Comparison of ENCODE assay signal across 8 cellular contexts in the genomic region with DNA sequence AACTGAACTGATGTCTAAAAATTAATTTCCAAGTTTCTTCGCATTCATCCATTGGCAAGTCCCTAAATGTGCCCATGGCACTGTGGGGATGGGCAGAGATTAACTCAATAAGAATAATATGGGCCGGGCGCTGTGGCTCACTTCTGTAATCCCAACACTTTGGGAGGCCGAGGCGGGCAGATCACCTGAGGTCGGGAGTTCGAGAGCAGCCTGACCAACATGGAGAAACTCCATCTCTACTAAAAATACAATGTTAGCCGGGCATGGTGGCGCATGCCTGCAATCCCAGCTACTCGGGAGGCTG. TPM values are rescaled to one million over a fixed set of nuclear protein-coding genes. Genes with fewer than 3 reads are reported as not detected.
DNase-seq lines count a peak whose midpoint lies in the region; ATAC-seq and TF ChIP-seq lines count a peak whose summit lies in the region.
"Not testable (repeated sequence)": the region's sequence is repeated elsewhere in the genome, so short reads cannot be mapped to it uniquely, and the experiment has no call there.

No MANE protein-coding gene starts in this region.

- H3F3A ChIP-seq in smooth muscle cell (ENCODE audit: low read depth): not testable (repeated sequence)

- not testable (repeated sequence) for BruUV-seq in A673 (replicated peaks; lab: Mats Ljungman, UMichigan)

- not testable (repeated sequence) for H4K20me1 ChIP-seq in hepatocyte (ENCODE audit: insufficient read depth, poor library complexity, severe bottlenecking); smooth muscle cell (ENCODE audit: low read depth)

- ATAC-seq in RWPE2 (ENCODE audit: low read depth); naive thymus-derived CD8-positive, alpha-beta T cell: not testable (repeated sequence)

- peak overlapping the region; percentile 86 for H3K27ac Mint-ChIP-seq in activated T-helper 2 cell treated with anti-CD3 and anti-CD28 coated beads, Interferon-gamma antibody, Interleukin-2, Interleukin-4, amounts not matched to agents 10 μg/mL and 5 μg/mL and 100 μg/mL, durations not matched to agents 14 hours and 24 hours and 36 hours
- H3K27ac Mint-ChIP-seq in naive thymus-derived CD8-positive, alpha-beta T cell: peak overlapping the region in 9 of 10 donors; percentile 83 to 97 (median 92)

- not testable (repeated sequence) for H3K9me3 ChIP-seq in A673 (ENCODE audit: low read depth, low read length, poor library complexity, severe bottlenecking); HAP-1; RWPE2 (ENCODE audit: severe bottlenecking); hepatocyte (ENCODE audit: low read depth); smooth muscle cell (replicated peaks; ENCODE audit: low read depth)

- not testable (repeated sequence) for H3K27me3 ChIP-seq in A673 (replicated peaks; ENCODE audit: insufficient read depth, low read depth, low read length, poor library complexity); HAP-1 (ENCODE audit: low read depth); RWPE2 (ENCODE audit: insufficient read depth, poor library complexity, severe bottlenecking); hepatocyte; smooth muscle cell (ENCODE audit: low read depth)

- peaks cover 30% of the 10 kb centered on the region for H3K4me1 Mint-ChIP-seq in activated T-helper 2 cell treated with anti-CD3 and anti-CD28 coated beads, Interferon-gamma antibody, Interleukin-2, Interleukin-4, amounts not matched to agents 10 μg/mL and 5 μg/mL and 100 μg/mL, durations not matched to agents 14 hours and 24 hours and 36 hours (ENCODE audit: low read depth)
- peaks cover 23 to 60% (median 52%) of the 10 kb centered on the region in 4 donors for H3K4me1 Mint-ChIP-seq in naive thymus-derived CD8-positive, alpha-beta T cell

- H3K36me3 ChIP-seq in A673 (ENCODE audit: insufficient read depth, low read length, poor library complexity, severe bottlenecking); HAP-1 (replicated peaks); RWPE2 (ENCODE audit: low read depth); hepatocyte (replicated peaks; ENCODE audit: insufficient read depth, low read depth); smooth muscle cell (ENCODE audit: low read depth): not testable (repeated sequence)

- H2AFZ ChIP-seq in hepatocyte (peak overlapping the region; percentile 92), smooth muscle cell (ENCODE audit: low read depth) (peak overlapping the region; percentile 92)

- H3K4me1 ChIP-seq in A673 (ENCODE audit: insufficient read depth, low read length, poor library complexity, severe bottlenecking); RWPE2 (ENCODE audit: insufficient read depth, poor library complexity, severe bottlenecking): not testable (repeated sequence)
- H3K4me1 ChIP-seq in HAP-1 (peaks cover 19% of the 10 kb centered on the region), hepatocyte (ENCODE audit: insufficient read depth) (peaks cover 15% of the 10 kb centered on the region), smooth muscle cell (ENCODE audit: low read depth) (peaks cover 15% of the 10 kb centered on the region)

- intact Hi-C loops in A673 (cut with micrococcal nuclease; ENCODE audit: unreplicated experiment): loop anchor here (5.0 kb wide), 1 partner anchor 42 kb away; a partner anchor contains a TSS
- intact Hi-C loops in activated T-helper 2 cell treated with anti-CD3 and anti-CD28 coated beads, Interferon-gamma antibody, Interleukin-2, Interleukin-4, amounts not matched to agents 10 μg/mL and 5 μg/mL and 100 μg/mL, durations not matched to agents 14 hours and 24 hours and 36 hours (cut with micrococcal nuclease): loop anchor here (2.0 kb wide), 1 partner anchor 75 kb away; a partner anchor contains a TSS

- H3K4me2 ChIP-seq in hepatocyte: peak overlapping the region; percentile 75
- H3K4me2 ChIP-seq in smooth muscle cell: peak overlapping the region; percentile 90

- not testable (repeated sequence) for H3K36me3 Mint-ChIP-seq in activated T-helper 2 cell treated with anti-CD3 and anti-CD28 coated beads, Interferon-gamma antibody, Interleukin-2, Interleukin-4, amounts not matched to agents 10 μg/mL and 5 μg/mL and 100 μg/mL, durations not matched to agents 14 hours and 24 hours and 36 hours (ENCODE audit: low read depth); naive thymus-derived CD8-positive, alpha-beta T cell

- H3K9me3 Mint-ChIP-seq in activated T-helper 2 cell treated with anti-CD3 and anti-CD28 coated beads, Interferon-gamma antibody, Interleukin-2, Interleukin-4, amounts not matched to agents 10 μg/mL and 5 μg/mL and 100 μg/mL, durations not matched to agents 14 hours and 24 hours and 36 hours; naive thymus-derived CD8-positive, alpha-beta T cell: not testable (repeated sequence)

- CTCF ChIA-PET in A673 (lab: Charles Lee): not testable (repeated sequence)

- H3K27ac ChIP-seq in A673 (ENCODE audit: low read depth, low read length, poor library complexity, severe bottlenecking) (peak overlapping the region; percentile 34), coronary artery (peak overlapping the region in 1 of 2 donors; percentile 92)
- H3K27ac ChIP-seq in RWPE2 (ENCODE audit: poor library complexity, severe bottlenecking); hepatocyte; smooth muscle cell (ENCODE audit: low read depth): not testable (repeated sequence)

- H3K4me3 Mint-ChIP-seq in activated T-helper 2 cell treated with anti-CD3 and anti-CD28 coated beads, Interferon-gamma antibody, Interleukin-2, Interleukin-4, amounts not matched to agents 10 μg/mL and 5 μg/mL and 100 μg/mL, durations not matched to agents 14 hours and 24 hours and 36 hours (ENCODE audit: low read depth): peak overlapping the region; percentile 90
- peak overlapping the region; percentile 80 to 97 (median 94) for H3K4me3 Mint-ChIP-seq in naive thymus-derived CD8-positive, alpha-beta T cell

- 94% methylated on average over 10 of the region's 10 CpGs for WGBS in hepatocyte (ENCODE audit: low lambda C conversion rate, missing lambda C conversion rate)
- WGBS in smooth muscle cell (ENCODE audit: low lambda C conversion rate): 90% methylated on average over 10 of the region's 10 CpGs

- DNase-seq in A673 (ENCODE audit: low spot score); HAP-1 (ENCODE audit: low spot score in 2 of 2); RWPE2 (ENCODE audit: low spot score); activated T-helper 2 cell treated with anti-CD3 and anti-CD28 coated beads, Interferon-gamma antibody, Interleukin-2, Interleukin-4, amounts not matched to agents 10 μg/mL and 5 μg/mL and 100 μg/mL, durations not matched to agents 14 hours and 24 hours and 36 hours (ENCODE audit: low spot score); coronary artery (ENCODE audit: low spot score); hepatocyte (ENCODE audit: low spot score); naive thymus-derived CD8-positive, alpha-beta T cell; smooth muscle cell (lab: John Stamatoyannopoulos, UW; ENCODE audit: unreplicated experiment): not testable (repeated sequence)

- not testable (repeated sequence) for H3K9me2 ChIP-seq in hepatocyte (replicated peaks; ENCODE audit: insufficient read depth)

- H3K27me3 Mint-ChIP-seq in activated T-helper 2 cell treated with anti-CD3 and anti-CD28 coated beads, Interferon-gamma antibody, Interleukin-2, Interleukin-4, amounts not matched to agents 10 μg/mL and 5 μg/mL and 100 μg/mL, durations not matched to agents 14 hours and 24 hours and 36 hours (ENCODE audit: low read depth); naive thymus-derived CD8-positive, alpha-beta T cell: not testable (repeated sequence)

- H3K4me3 ChIP-seq in A673 (ENCODE audit: low read depth, low read length, poor library complexity, severe bottlenecking) (peak overlapping the region; percentile 81), HAP-1 (peak overlapping the region; percentile 84), RWPE2 (ENCODE audit: severe bottlenecking) (peak overlapping the region; percentile 67), coronary artery (peak overlapping the region; percentile 99), smooth muscle cell (peak overlapping the region; percentile 71)
- not testable (repeated sequence) for H3K4me3 ChIP-seq in hepatocyte

- H3K79me2 ChIP-seq in hepatocyte: peaks cover 63% of the 10 kb centered on the region
- H3K79me2 ChIP-seq in smooth muscle cell (ENCODE audit: low read depth): peaks cover 39% of the 10 kb centered on the region

- in situ Hi-C loops in HAP-1 (cut with MboI; ENCODE audit: low sequenced_read_pairs): not testable (repeated sequence)

- POLR2A ChIA-PET in A673 (lab: Charles Lee; ENCODE audit: low non-redundant PET): not testable (repeated sequence)
- POLR2A ChIA-PET in naive thymus-derived CD8-positive, alpha-beta T cell (lab: Charles Lee): interaction anchor here (0.7 to 1.2 kb wide), 3 partner anchors 75 to 1659 kb away, joined by 3 read pairs; a partner anchor contains a TSS

- H3K9ac ChIP-seq in smooth muscle cell (ENCODE audit: low read depth): not testable (repeated sequence)

- TF ChIP-seq CTCF in A673 (conservative IDR thresholded peaks at IDR 0.05; ENCODE audit: low read depth, low read length); RWPE2 (IDR thresholded peaks at IDR 0.05; ENCODE audit: poor library complexity, severe bottlenecking); coronary artery (IDR thresholded peaks at IDR 0.05); hepatocyte (IDR thresholded peaks at IDR 0.05; ENCODE audit: poor library complexity); smooth muscle cell (IDR thresholded peaks at IDR 0.05; ENCODE audit: borderline replicate concordance, insufficient read depth, poor library complexity, severe bottlenecking): not testable (repeated sequence)

RNA-seq across cellular contexts. Expression of a gene that starts 0.5 kb away (rescaled TPM):
- total RNA-seq in A673 (2021) (26.8 and 29.3 TPM in 2 replicates), hepatocyte (8.4 and 10.0 TPM in 2 replicates), smooth muscle cell (8.2 and 14.2 TPM in 2 replicates)
- total RNA-seq in activated T-helper 2 cell treated with anti-CD3 and anti-CD28 coated beads, Interferon-gamma antibody, Interleukin-2, Interleukin-4, amounts not matched to agents 10 μg/mL and 5 μg/mL and 100 μg/mL, durations not matched to agents 14 hours and 24 hours and 36 hours: 23.1 and 25.1 TPM in 2 replicates
- polyA plus RNA-seq in hepatocyte (20.9 and 22.9 TPM in 2 replicates), smooth muscle cell (15.2 and 23.1 TPM in 2 replicates)
- 10 to 100 TPM; 23.7 TPM for total RNA-seq in naive thymus-derived CD8-positive, alpha-beta T cell
- polyA plus RNA-seq in naive thymus-derived CD8-positive, alpha-beta T cell: 1 to 10 TPM; 3.3 to 5.5 (median 4.6) TPM

RNA-seq across cellular contexts. Expression of a gene that starts 1.9 kb away (rescaled TPM):
- 49.1 and 49.7 TPM in 2 replicates for total RNA-seq in A673 (2021)
- 52.9 and 53.8 TPM in 2 replicates for total RNA-seq in activated T-helper 2 cell treated with anti-CD3 and anti-CD28 coated beads, Interferon-gamma antibody, Interleukin-2, Interleukin-4, amounts not matched to agents 10 μg/mL and 5 μg/mL and 100 μg/mL, durations not matched to agents 14 hours and 24 hours and 36 hours
- 22.1 and 24.1 TPM in 2 replicates for total RNA-seq in hepatocyte
- 30.0 and 33.9 TPM in 2 replicates for polyA plus RNA-seq in hepatocyte
- total RNA-seq in naive thymus-derived CD8-positive, alpha-beta T cell: 10 to 100 TPM; 30.2 to 33.0 TPM
- polyA plus RNA-seq in naive thymus-derived CD8-positive, alpha-beta T cell: 10 to 100 TPM; 18.4 to 42.6 (median 20.9) TPM
- total RNA-seq in smooth muscle cell: 18.6 and 27.6 TPM in 2 replicates
- polyA plus RNA-seq in smooth muscle cell: 30.0 and 35.2 TPM in 2 replicates

RNA-seq across cellular contexts. Expression of a gene that starts 24.4 kb away (rescaled TPM):
- 1.4 and 2.0 TPM in 2 replicates for total RNA-seq in A673 (2021)
- total RNA-seq in activated T-helper 2 cell treated with anti-CD3 and anti-CD28 coated beads, Interferon-gamma antibody, Interleukin-2, Interleukin-4, amounts not matched to agents 10 μg/mL and 5 μg/mL and 100 μg/mL, durations not matched to agents 14 hours and 24 hours and 36 hours: 0.18 and 0.34 TPM in 2 replicates
- total RNA-seq in hepatocyte: 0.13 TPM in 1 of 2 replicates, not detected in the other
- 0.19 and 0.27 TPM in 2 replicates for polyA plus RNA-seq in hepatocyte
- under 1 TPM in 1 of 2 experiments, not detected in 1; 0.44 TPM for total RNA-seq in naive thymus-derived CD8-positive, alpha-beta T cell
- polyA plus RNA-seq in naive thymus-derived CD8-positive, alpha-beta T cell: under 1 TPM in 1 of 3 donors, not detected in 2; 0.22 TPM
- 1.0 TPM in 1 of 2 replicates, not detected in the other for total RNA-seq in smooth muscle cell
- polyA plus RNA-seq in smooth muscle cell: 0.83 TPM in 1 of 2 replicates, not detected in the other

RNA-seq across cellular contexts. Expression of a gene that starts 44.0 kb away (rescaled TPM):
- 37.7 and 42.2 TPM in 2 replicates for total RNA-seq in A673 (2021)
- 16.8 and 17.8 TPM in 2 replicates for total RNA-seq in activated T-helper 2 cell treated with anti-CD3 and anti-CD28 coated beads, Interferon-gamma antibody, Interleukin-2, Interleukin-4, amounts not matched to agents 10 μg/mL and 5 μg/mL and 100 μg/mL, durations not matched to agents 14 hours and 24 hours and 36 hours
- 8.8 and 11.8 TPM in 2 replicates for total RNA-seq in hepatocyte
- 20.7 and 21.1 TPM in 2 replicates for polyA plus RNA-seq in hepatocyte
- 1 to 10 TPM; 6.4 to 9.5 TPM for total RNA-seq in naive thymus-derived CD8-positive, alpha-beta T cell
- 10 to 100 TPM in 1 of 3 donors, 1 to 10 TPM in 2; 8.6 to 11.2 (median 9.4) TPM for polyA plus RNA-seq in naive thymus-derived CD8-positive, alpha-beta T cell
- 7.6 and 102 TPM in 2 replicates for total RNA-seq in smooth muscle cell
- polyA plus RNA-seq in smooth muscle cell: 15.3 and 16.3 TPM in 2 replicates
